41 cellular contexts compared by ENCODE assay signal in the genomic region with DNA sequence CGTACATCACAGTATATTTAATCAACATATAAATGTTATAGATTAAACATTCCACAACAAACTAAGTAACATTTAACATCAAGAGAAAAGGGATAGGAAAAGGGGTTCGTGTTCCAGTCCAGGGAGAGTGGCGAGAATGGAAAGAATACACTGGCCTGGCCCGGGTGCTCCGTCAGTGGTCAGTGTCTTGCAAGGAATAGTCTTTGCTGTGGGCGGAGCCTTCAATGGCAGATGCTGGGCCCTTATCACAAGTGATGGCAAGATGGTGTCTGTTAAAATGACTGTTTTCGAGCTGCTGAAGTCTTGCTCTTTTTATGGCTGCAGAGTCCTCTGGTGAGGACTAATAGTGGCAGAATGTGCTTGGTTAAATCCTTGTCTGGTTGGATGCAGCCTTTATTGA.
"Had no signal": no experiment of that assay in that cellular context is flagged by ENCODE, and none has a peak within 500 bp of the region (broad histone marks: within the 10 kb centered on the region; RNA-seq: fewer than 3 reads in every experiment).

No MANE protein-coding gene starts in this region.

- FAIRE-seq: astrocyte, bronchial epithelial cell had no signal

- ATAC-seq: activated naive CD4-positive, alpha-beta T cell treated with anti-CD3 and anti-CD28 coated beads, Interleukin-2, amount 50 U/mL, for 72 hours; activated naive CD8-positive, alpha-beta T cell treated with anti-CD3 and anti-CD28 coated beads, Interleukin-2, amount 50 U/mL, for 24 hours; activated T-cell treated with anti-CD3 and anti-CD28 coated beads, Interleukin-2, amount 50 U/mL, for 4 hours; activated T-cell treated with anti-CD3 and anti-CD28 coated beads, Interleukin-2, amount 50 U/mL, for 72 hours; activated T-helper 17 cell treated with anti-CD3 and anti-CD28 coated beads, Interleukin-2, amount 50 U/mL, for 72 hours; body of pancreas had no signal

- DNase-seq: activated effector memory CD4-positive, alpha-beta T cell treated with anti-CD3 and anti-CD28 coated beads, Interleukin-2, amount 50 U/mL, for 16 hours; activated effector memory CD4-positive, alpha-beta T cell treated with Interleukin-2 at 50 U/mL for 16 hours; activated gamma-delta T cell; activated gamma-delta T cell treated with Interleukin-2 at 50 U/mL for 16 hours; activated naive CD4-positive, alpha-beta T cell; activated naive CD4-positive, alpha-beta T cell treated with anti-CD3 and anti-CD28 coated beads for 36 hours; activated naive CD4-positive, alpha-beta T cell treated with anti-CD3 and anti-CD28 coated beads, Interleukin-2, amount 10 ng/mL, durations not matched to agents 7 days and 5 days; activated naive CD4-positive, alpha-beta T cell treated with anti-CD3 and anti-CD28 coated beads, Interleukin-2, amount 50 U/mL, for 16 hours; activated naive CD4-positive, alpha-beta T cell treated with Interleukin-2 at 50 U/mL for 16 hours; activated naive CD8-positive, alpha-beta T cell treated with anti-CD3 and anti-CD28 coated beads for 36 hours; activated naive CD8-positive, alpha-beta T cell treated with anti-CD3 and anti-CD28 coated beads, Interleukin-2, amount 10 ng/mL, durations not matched to agents 7 days and 5 days; activated naive CD8-positive, alpha-beta T cell treated with anti-CD3 and anti-CD28 coated beads, Interleukin-2, amount 50 U/mL, for 24 hours; activated T-cell treated with anti-CD3 and anti-CD28 coated beads for 4 hours; activated T-cell treated with anti-CD3 and anti-CD28 coated beads, Interleukin-2, amount 50 U/mL, for 1 hour; activated T-cell treated with anti-CD3 and anti-CD28 coated beads, Interleukin-2, amount 50 U/mL, for 24 hours; activated T-cell treated with anti-CD3 and anti-CD28 coated beads, Interleukin-2, amount 50 U/mL, for 4 hours; activated T-cell treated with anti-CD3 and anti-CD28 coated beads, Interleukin-2, amount 50 U/mL, for 48 hours; activated T-cell treated with anti-CD3 and anti-CD28 coated beads, Interleukin-2, amount 50 U/mL, for 72 hours; adrenal gland; amniotic stem cell; amygdala; anterior cingulate cortex; aorta; body of pancreas; brain microvascular endothelial cell; caudate nucleus; central memory CD4-positive, alpha-beta T cell; cerebellar nuclear complex had no signal

- H3K4me3 Mint-ChIP-seq: activated naive CD4-positive, alpha-beta T cell treated with anti-CD3 and anti-CD28 coated beads for 36 hours; activated naive CD4-positive, alpha-beta T cell treated with anti-CD3 and anti-CD28 coated beads, Interleukin-2, amount 10 ng/mL, durations not matched to agents 7 days and 5 days; activated naive CD4-positive, alpha-beta T cell treated with anti-CD3 and anti-CD28 coated beads, Interleukin-2, amount 50 U/mL, for 24 hours; activated naive CD8-positive, alpha-beta T cell; activated naive CD8-positive, alpha-beta T cell treated with anti-CD3 and anti-CD28 coated beads for 36 hours; activated naive CD8-positive, alpha-beta T cell treated with anti-CD3 and anti-CD28 coated beads, Interleukin-2, amount 10 ng/mL, durations not matched to agents 7 days and 5 days; activated naive CD8-positive, alpha-beta T cell treated with anti-CD3 and anti-CD28 coated beads, Interleukin-2, amount 50 U/mL, for 24 hours; activated T-cell treated with anti-CD3 and anti-CD28 coated beads, Interleukin-2, amount 50 U/mL, for 24 hours; activated T-cell treated with anti-CD3 and anti-CD28 coated beads, Interleukin-2, amount 50 U/mL, for 4 hours; activated T-cell treated with anti-CD3 and anti-CD28 coated beads, Interleukin-2, amount 50 U/mL, for 72 hours; activated T-helper 1 cell treated with anti-CD3 and anti-CD28 coated beads, Interleukin-12 subunit alpha, Interleukin-12 subunit beta, Interleukin-2, Interleukin-4 antibody, amounts not matched to agents 30 ng/mL and 10 ng/mL and 1 ng/mL, durations not matched to agents 14 hours and 24 hours and 36 hours; activated T-helper 17 cell treated with anti-CD3 and anti-CD28 coated beads, Interleukin-2, amount 50 U/mL, for 72 hours; brain; central memory CD8-positive, alpha-beta T cell had no signal

- H3K27ac Mint-ChIP-seq: activated naive CD4-positive, alpha-beta T cell treated with anti-CD3 and anti-CD28 coated beads for 36 hours; activated naive CD4-positive, alpha-beta T cell treated with anti-CD3 and anti-CD28 coated beads, Interleukin-2, amount 10 ng/mL, durations not matched to agents 7 days and 5 days; activated naive CD4-positive, alpha-beta T cell treated with anti-CD3 and anti-CD28 coated beads, Interleukin-2, amount 50 U/mL, for 24 hours; activated naive CD4-positive, alpha-beta T cell treated with anti-CD3 and anti-CD28 coated beads, Interleukin-2, amount 50 U/mL, for 72 hours; activated naive CD8-positive, alpha-beta T cell; activated naive CD8-positive, alpha-beta T cell treated with anti-CD3 and anti-CD28 coated beads for 36 hours; activated naive CD8-positive, alpha-beta T cell treated with anti-CD3 and anti-CD28 coated beads, Interleukin-2, amount 10 ng/mL, durations not matched to agents 7 days and 5 days; activated naive CD8-positive, alpha-beta T cell treated with anti-CD3 and anti-CD28 coated beads, Interleukin-2, amount 50 U/mL, for 24 hours; activated T-cell treated with anti-CD3 and anti-CD28 coated beads, Interleukin-2, amount 50 U/mL, for 24 hours; activated T-cell treated with anti-CD3 and anti-CD28 coated beads, Interleukin-2, amount 50 U/mL, for 72 hours; activated T-helper 1 cell treated with anti-CD3 and anti-CD28 coated beads, Interleukin-12 subunit alpha, Interleukin-12 subunit beta, Interleukin-2, Interleukin-4 antibody, amounts not matched to agents 30 ng/mL and 10 ng/mL and 1 ng/mL, durations not matched to agents 14 hours and 24 hours and 36 hours; activated T-helper 17 cell treated with anti-CD3 and anti-CD28 coated beads, Interleukin-2, amount 50 U/mL, for 72 hours; activated T-helper 2 cell treated with anti-CD3 and anti-CD28 coated beads, Interferon-gamma antibody, Interleukin-2, Interleukin-4, amounts not matched to agents 10 μg/mL and 5 μg/mL and 100 μg/mL, durations not matched to agents 14 hours and 24 hours and 36 hours; brain had no signal

- H3K36me3 Mint-ChIP-seq: activated naive CD4-positive, alpha-beta T cell treated with anti-CD3 and anti-CD28 coated beads, Interleukin-2, amount 10 ng/mL, durations not matched to agents 7 days and 5 days; activated naive CD4-positive, alpha-beta T cell treated with anti-CD3 and anti-CD28 coated beads, Interleukin-2, amount 50 U/mL, for 24 hours; activated naive CD4-positive, alpha-beta T cell treated with anti-CD3 and anti-CD28 coated beads, Interleukin-2, amount 50 U/mL, for 72 hours; activated naive CD8-positive, alpha-beta T cell; activated naive CD8-positive, alpha-beta T cell treated with anti-CD3 and anti-CD28 coated beads for 36 hours; activated naive CD8-positive, alpha-beta T cell treated with anti-CD3 and anti-CD28 coated beads, Interleukin-2, amount 10 ng/mL, durations not matched to agents 7 days and 5 days; brain had no signal

- H3K9me3 ChIP-seq: adrenal gland, ascending aorta, body of pancreas, breast epithelium had no signal

- H3K4me1 Mint-ChIP-seq: activated naive CD4-positive, alpha-beta T cell treated with anti-CD3 and anti-CD28 coated beads, Interleukin-2, amount 10 ng/mL, durations not matched to agents 7 days and 5 days; activated naive CD4-positive, alpha-beta T cell treated with anti-CD3 and anti-CD28 coated beads, Interleukin-2, amount 50 U/mL, for 24 hours; activated naive CD8-positive, alpha-beta T cell treated with anti-CD3 and anti-CD28 coated beads for 36 hours; activated naive CD8-positive, alpha-beta T cell treated with anti-CD3 and anti-CD28 coated beads, Interleukin-2, amount 10 ng/mL, durations not matched to agents 7 days and 5 days; activated naive CD8-positive, alpha-beta T cell treated with anti-CD3 and anti-CD28 coated beads, Interleukin-2, amount 50 U/mL, for 24 hours; activated T-helper 17 cell treated with anti-CD3 and anti-CD28 coated beads, Interleukin-2, amount 50 U/mL, for 72 hours; central memory CD8-positive, alpha-beta T cell had no signal

- H3K4me1 ChIP-seq: adrenal gland, ascending aorta, body of pancreas, breast epithelium had no signal

- H3K36me3 ChIP-seq: adrenal gland, ascending aorta, brain microvascular endothelial cell, breast epithelium, cardiac muscle cell had no signal

- H3K27me3 ChIP-seq: adrenal gland, ascending aorta, body of pancreas, brain microvascular endothelial cell, cardiac muscle cell had no signal

- H3K27ac ChIP-seq: adrenal gland, ascending aorta, body of pancreas, brain microvascular endothelial cell, breast epithelium, cardiac muscle cell had no signal

- H3K4me3 ChIP-seq: adrenal gland, ascending aorta, body of pancreas, breast epithelium, cardiac muscle cell had no signal

- H3K9me3 Mint-ChIP-seq: activated naive CD4-positive, alpha-beta T cell treated with anti-CD3 and anti-CD28 coated beads for 36 hours; activated naive CD4-positive, alpha-beta T cell treated with anti-CD3 and anti-CD28 coated beads, Interleukin-2, amount 10 ng/mL, durations not matched to agents 7 days and 5 days; activated naive CD4-positive, alpha-beta T cell treated with anti-CD3 and anti-CD28 coated beads, Interleukin-2, amount 50 U/mL, for 24 hours; activated naive CD4-positive, alpha-beta T cell treated with anti-CD3 and anti-CD28 coated beads, Interleukin-2, amount 50 U/mL, for 72 hours; activated naive CD8-positive, alpha-beta T cell treated with anti-CD3 and anti-CD28 coated beads for 36 hours; activated naive CD8-positive, alpha-beta T cell treated with anti-CD3 and anti-CD28 coated beads, Interleukin-2, amount 10 ng/mL, durations not matched to agents 7 days and 5 days; activated naive CD8-positive, alpha-beta T cell treated with anti-CD3 and anti-CD28 coated beads, Interleukin-2, amount 50 U/mL, for 24 hours; activated T-cell treated with anti-CD3 and anti-CD28 coated beads, Interleukin-2, amount 50 U/mL, for 24 hours; activated T-cell treated with anti-CD3 and anti-CD28 coated beads, Interleukin-2, amount 50 U/mL, for 4 hours; activated T-cell treated with anti-CD3 and anti-CD28 coated beads, Interleukin-2, amount 50 U/mL, for 72 hours; activated T-helper 1 cell treated with anti-CD3 and anti-CD28 coated beads, Interleukin-12 subunit alpha, Interleukin-12 subunit beta, Interleukin-2, Interleukin-4 antibody, amounts not matched to agents 30 ng/mL and 10 ng/mL and 1 ng/mL, durations not matched to agents 14 hours and 24 hours and 36 hours; activated T-helper 17 cell treated with anti-CD3 and anti-CD28 coated beads, Interleukin-2, amount 50 U/mL, for 72 hours; activated T-helper 2 cell treated with anti-CD3 and anti-CD28 coated beads, Interferon-gamma antibody, Interleukin-2, Interleukin-4, amounts not matched to agents 10 μg/mL and 5 μg/mL and 100 μg/mL, durations not matched to agents 14 hours and 24 hours and 36 hours; brain; central memory CD8-positive, alpha-beta T cell had no signal

- H3K27me3 Mint-ChIP-seq: activated naive CD4-positive, alpha-beta T cell treated with anti-CD3 and anti-CD28 coated beads, Interleukin-2, amount 10 ng/mL, durations not matched to agents 7 days and 5 days; activated naive CD4-positive, alpha-beta T cell treated with anti-CD3 and anti-CD28 coated beads, Interleukin-2, amount 50 U/mL, for 24 hours; activated naive CD8-positive, alpha-beta T cell; activated naive CD8-positive, alpha-beta T cell treated with anti-CD3 and anti-CD28 coated beads for 36 hours; activated naive CD8-positive, alpha-beta T cell treated with anti-CD3 and anti-CD28 coated beads, Interleukin-2, amount 10 ng/mL, durations not matched to agents 7 days and 5 days; activated T-cell treated with anti-CD3 and anti-CD28 coated beads, Interleukin-2, amount 50 U/mL, for 24 hours had no signal
